In the genomic region with DNA sequence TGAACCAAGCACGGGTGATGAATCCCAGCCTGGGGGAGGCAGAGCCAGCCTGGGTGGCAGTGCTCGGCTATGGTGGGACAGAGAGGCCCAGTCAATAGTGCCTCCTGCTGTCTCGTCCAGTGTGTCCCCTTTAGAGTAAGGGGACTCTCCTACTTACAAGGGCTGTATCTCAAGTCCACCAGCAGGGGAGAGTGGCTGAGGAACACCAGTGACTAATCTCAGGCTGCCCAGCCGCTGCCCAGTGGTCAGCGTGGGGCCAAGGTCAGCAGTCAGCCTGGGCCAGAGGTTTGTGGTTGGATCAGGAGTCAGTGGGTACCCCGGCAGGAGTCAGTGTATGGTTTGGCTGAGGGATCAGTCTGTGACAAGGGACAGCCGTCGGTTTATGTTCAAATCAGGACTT, we compare ENCODE assay signal across 20 cellular contexts.
A peak's percentile ranks its signal among the peaks of the same experiment; 100 is the strongest.
DNase-seq lines count a peak whose midpoint lies in the region; ATAC-seq and TF ChIP-seq lines count a peak whose summit lies in the region.
"Had no signal": no experiment of that assay in that cellular context is flagged by ENCODE, and none has a peak within 500 bp of the region (broad histone marks: within the 10 kb centered on the region; RNA-seq: fewer than 3 reads in every experiment).

No MANE protein-coding gene starts in this region.

- H3K27ac Mint-ChIP-seq in natural killer cell treated with Interleukin-12 subunit alpha and Interleukin-12 subunit beta and Interleukin-15 and Interleukin-18, amount 100 ng/mL, for 72 hours = peak overlapping the region; percentile 38 to 62
- no peak overlapping the region for H3K27ac Mint-ChIP-seq in natural killer cell
- H3K27ac Mint-ChIP-seq: CD4-positive, alpha-beta T cell had no signal

- no peaks in the 10 kb centered on the region for H3K9me3 Mint-ChIP-seq in natural killer cell treated with Interleukin-12 subunit alpha and Interleukin-12 subunit beta and Interleukin-15 and Interleukin-18, amount 100 ng/mL, for 72 hours
- no peaks in the 10 kb centered on the region for H3K9me3 Mint-ChIP-seq in natural killer cell
- H3K9me3 Mint-ChIP-seq: CD4-positive, alpha-beta T cell; effector memory CD8-positive, alpha-beta T cell; stimulated activated naive CD8-positive, alpha-beta T cell treated with anti-CD3 and anti-CD28 coated beads, Interleukin-15, Interleukin-2, amounts not matched to agents 100 ng/mL and 50 ng/mL, for 24 hours had no signal

- peaks cover 0 to 9% (median 0%) of the 10 kb centered on the region in 4 donors for H3K9me3 ChIP-seq in stomach
- H3K9me3 ChIP-seq: A549 had no signal

- no peak for TF ChIP-seq EP300 in stomach (IDR thresholded peaks at IDR 0.05)

- no peak overlapping the region for H3K4me3 Mint-ChIP-seq in natural killer cell treated with Interleukin-12 subunit alpha and Interleukin-12 subunit beta and Interleukin-15 and Interleukin-18, amount 100 ng/mL, for 72 hours
- H3K4me3 Mint-ChIP-seq in natural killer cell = no peak overlapping the region
- H3K4me3 Mint-ChIP-seq: CD4-positive, alpha-beta T cell; effector memory CD8-positive, alpha-beta T cell had no signal

- no peak overlapping the region for H3K27ac ChIP-seq in stomach
- H3K27ac ChIP-seq: A549, left ventricle myocardium inferior had no signal

- intact Hi-C loops in natural killer cell (cut with micrococcal nuclease) = no loop called here
- intact Hi-C loops in stomach (cut with DNase I; ENCODE audit: low total_unique reads) = no loop called here
- intact Hi-C loops in lower leg skin (cut with DNase I; ENCODE audit: low total_unique reads) = no loop called here

- no peaks in the 10 kb centered on the region for H3K36me3 Mint-ChIP-seq in natural killer cell treated with Interleukin-12 subunit alpha and Interleukin-12 subunit beta and Interleukin-15 and Interleukin-18, amount 100 ng/mL, for 72 hours
- H3K36me3 Mint-ChIP-seq in natural killer cell = no peaks in the 10 kb centered on the region

- H3K36me3 ChIP-seq in stomach = no peaks in the 10 kb centered on the region
- H3K36me3 ChIP-seq: left ventricle myocardium inferior had no signal

- WGBS in stomach, 5 donors = 56 to 62% (median 60%) methylated on average over 5 to 8 of the region's 8 CpGs
- 81 to 86% methylated on average over 7 to 8 of the region's 8 CpGs for WGBS in lower leg skin, 2 donors

- TF ChIP-seq POLR2A in stomach (IDR thresholded peaks at IDR 0.05) (no peak), lower leg skin (IDR thresholded peaks at IDR 0.05) (no peak)

- ATAC-seq in natural killer cell treated with Interleukin-12 subunit alpha and Interleukin-12 subunit beta and Interleukin-15 and Interleukin-18, amount 100 ng/mL, for 72 hours = no peak
- no peak for ATAC-seq in natural killer cell
- ATAC-seq in GM19455 (IDR thresholded peaks at IDR 0.05; ENCODE audit: unreplicated experiment) = no peak
- ATAC-seq: effector memory CD8-positive, alpha-beta T cell; SK-N-SH treated with all-trans-retinoic acid at 6 μM for 48 hours had no signal

- peaks cover 0 to 12% (median 0%) of the 10 kb centered on the region in 4 donors for H3K4me1 ChIP-seq in stomach
- H3K4me1 ChIP-seq: A549, left ventricle myocardium inferior had no signal

- TF ChIP-seq CTCF in natural killer cell (IDR thresholded peaks at IDR 0.05) = no peak
- TF ChIP-seq CTCF in fibroblast of the aortic adventitia (IDR thresholded peaks at IDR 0.05; ENCODE audit: insufficient read depth, low read length) = peak; percentile 22
- TF ChIP-seq CTCF in stomach (IDR thresholded peaks at IDR 0.05) = no peak
- no peak for TF ChIP-seq CTCF in lower leg skin (IDR thresholded peaks at IDR 0.05)

- peaks cover 0 to 41% (median 0%) of the 10 kb centered on the region in 3 donors for H3K27me3 ChIP-seq in stomach

- H3K4me3 ChIP-seq in fibroblast of the aortic adventitia (ENCODE audit: low read depth, low read length) = no peak overlapping the region
- H3K4me3 ChIP-seq in stomach = no peak overlapping the region
- no peak overlapping the region for H3K4me3 ChIP-seq in lower leg skin (ENCODE audit: low read depth, poor library complexity, severe bottlenecking)
- H3K4me3 ChIP-seq: A549, left ventricle myocardium inferior had no signal

- DNase-seq in natural killer cell treated with Interleukin-12 subunit alpha and Interleukin-12 subunit beta and Interleukin-15 and Interleukin-18, amount 100 ng/mL, for 72 hours (ENCODE audit: low spot score) = no peak
- no peak for DNase-seq in natural killer cell
- DNase-seq in RPMI7951 (ENCODE audit: low read depth) = peak; percentile 43
- no peak for DNase-seq in fibroblast of the aortic adventitia (ENCODE audit: low read depth)
- no peak for DNase-seq in stomach
- DNase-seq in lower leg skin (ENCODE audit: low spot score in 2 of 2) = no peak
- no peak for DNase-seq in stimulated activated CD4-positive, alpha-beta T cell treated with anti-CD3 and anti-CD28 coated beads, Interleukin-1b, Interleukin-23, amount 100 ng/mL, for 48 hours
- DNase-seq: activated CD4-positive, alpha-beta T cell treated with anti-CD3 and anti-CD28 coated beads, Interleukin-2, amount 50 U/mL, for 4 hours; activated naive CD4-positive, alpha-beta T cell treated with anti-CD3 and anti-CD28 coated beads, Interleukin-2, amount 50 U/mL, for 16 hours; activated T-cell treated with anti-CD3 and anti-CD28 coated beads, Interleukin-2, amount 50 U/mL, for 1 hour; CD4-positive, alpha-beta T cell; effector memory CD8-positive, alpha-beta T cell; H7; left ventricle myocardium inferior; NCI-H2029 treated with DMSO at 0.1 percent for 48 hours; NCI-H510A had no signal

- H3K4me1 Mint-ChIP-seq in natural killer cell treated with Interleukin-12 subunit alpha and Interleukin-12 subunit beta and Interleukin-15 and Interleukin-18, amount 100 ng/mL, for 72 hours (ENCODE audit: low read depth in 2 of 2) = peaks cover 32 to 34% of the 10 kb centered on the region in 2 donors
- H3K4me1 Mint-ChIP-seq in natural killer cell = peaks cover 27 to 38% of the 10 kb centered on the region in 2 donors

- H3K27me3 Mint-ChIP-seq in natural killer cell treated with Interleukin-12 subunit alpha and Interleukin-12 subunit beta and Interleukin-15 and Interleukin-18, amount 100 ng/mL, for 72 hours = peaks cover 11 to 14% of the 10 kb centered on the region in 2 donors
- peaks cover 22 to 26% of the 10 kb centered on the region in 2 donors for H3K27me3 Mint-ChIP-seq in natural killer cell (ENCODE audit: low read depth in 2 of 2)
- H3K27me3 Mint-ChIP-seq: CD4-positive, alpha-beta T cell; stimulated activated naive CD8-positive, alpha-beta T cell treated with anti-CD3 and anti-CD28 coated beads, Interleukin-15, Interleukin-2, amounts not matched to agents 100 ng/mL and 50 ng/mL, for 24 hours had no signal

Comparison
In these comparisons a context has a peak if more than half of its experiments do, and no peak if none do; other contexts are left out.
1. H3K27ac Mint-ChIP-seq: peak in natural killer cell treated with Interleukin-12 subunit alpha and Interleukin-12 subunit beta and Interleukin-15 and Interleukin-18, amount 100 ng/mL, for 72 hours (2 of 2); none in natural killer cell (0 of 2).